ENCODE assay signal across 1 cellular context in the genomic region with DNA sequence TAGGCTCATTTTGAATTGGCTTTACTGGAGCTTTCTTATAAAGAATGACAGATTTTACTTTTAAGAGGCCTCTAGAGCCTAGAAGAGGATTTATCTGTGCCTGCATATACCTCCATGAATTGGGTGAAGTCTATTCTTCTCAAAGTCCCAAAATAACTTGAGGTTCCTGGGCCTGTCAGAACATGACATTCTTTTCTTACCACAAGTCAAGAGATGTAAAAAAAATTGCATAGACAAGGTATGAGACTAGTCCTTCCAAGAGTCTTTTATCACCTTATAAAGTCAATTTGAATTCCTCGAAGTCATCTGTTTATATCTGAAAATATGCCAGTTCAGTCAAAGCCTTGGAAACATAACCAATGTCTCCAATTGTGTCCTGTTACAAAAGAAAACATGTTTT.
TF ChIP-seq lines count a peak whose summit lies in the region.

No MANE protein-coding gene starts in this region.

TF ChIP-seq in GM12878, 131 proteins besides CTCF, POLR2A, EP300 and RAD21:
- TF ChIP-seq SRF (IDR thresholded peaks at IDR 0.05; ENCODE audit: low read depth in 2 of 2, low read length in 2 of 2) = no peak
- TF ChIP-seq TCF12 (IDR thresholded peaks at IDR 0.05; ENCODE audit: low read depth, low read length) = no peak
- TF ChIP-seq RUNX3 (IDR thresholded peaks at IDR 0.05; ENCODE audit: low read length) = peak; percentile 63; the same call in 1 of the 2 replicates
- no peak for TF ChIP-seq RBBP5 (conservative IDR thresholded peaks at IDR 0.05)
- TF ChIP-seq MEF2A (IDR thresholded peaks at IDR 0.05; ENCODE audit: insufficient read depth, low read depth, low read length) = 0 out of 2 replicates have a peak, but pooled peaks have one; percentile 39
- TF ChIP-seq MXI1 (IDR thresholded peaks at IDR 0.05; ENCODE audit: low read depth, low read length) = no peak
TF ChIP-seq in GM12878: peak in this region for 2.
